In genomic region chr4:28443371-28443770, GRCh38 we compare ENCODE assay signal across 23 cellular contexts.
"Had no signal": no experiment of that assay in that cellular context is flagged by ENCODE, and none has a peak within 500 bp of the region (broad histone marks: within the 10 kb centered on the region; RNA-seq: fewer than 3 reads in every experiment).

No MANE protein-coding gene starts in this region.

- H3K4me1 Mint-ChIP-seq: activated CD4-positive, alpha-beta T cell treated with anti-CD3 and anti-CD28 coated beads, Interleukin-2, amount 10 ng/mL, durations not matched to agents 7 days and 5 days; T-cell had no signal

- H3K4me3 Mint-ChIP-seq: activated CD4-positive, alpha-beta memory T cell treated with anti-CD3 and anti-CD28 coated beads for 36 hours; activated CD4-positive, alpha-beta T cell treated with anti-CD3 and anti-CD28 coated beads, Interleukin-2, amount 10 ng/mL, durations not matched to agents 7 days and 5 days; activated naive CD4-positive, alpha-beta T cell treated with anti-CD3 and anti-CD28 coated beads for 36 hours; activated naive CD8-positive, alpha-beta T cell; activated T-cell treated with anti-CD3 and anti-CD28 coated beads, Interleukin-2, amount 50 U/mL, for 4 hours; T-cell had no signal

- H3K4me1 ChIP-seq: Peyer's patch, SJSA1 had no signal

- H3K4me3 ChIP-seq: cardiac muscle cell, Peyer's patch, SJSA1 had no signal

- H3K27ac ChIP-seq: brain microvascular endothelial cell, cardiac muscle cell, Peyer's patch, RWPE1, SJSA1 had no signal

- H3K36me3 ChIP-seq: brain microvascular endothelial cell, cardiac muscle cell, Peyer's patch, SJSA1 had no signal

- H3K9me3 ChIP-seq: Peyer's patch, SJSA1 had no signal

- DNase-seq: activated CD4-positive, alpha-beta memory T cell treated with anti-CD3 and anti-CD28 coated beads for 36 hours; activated CD4-positive, alpha-beta T cell treated with anti-CD3 and anti-CD28 coated beads, Interleukin-2, amount 10 ng/mL, durations not matched to agents 7 days and 5 days; activated CD4-positive, CD25-positive, alpha-beta regulatory T cell; activated CD8-positive, alpha-beta memory T cell treated with anti-CD3 and anti-CD28 coated beads for 24 hours; activated gamma-delta T cell; activated naive CD4-positive, alpha-beta T cell treated with anti-CD3 and anti-CD28 coated beads for 36 hours; activated T-cell treated with anti-CD3 and anti-CD28 coated beads, Interleukin-2, amount 50 U/mL, for 4 hours; brain microvascular endothelial cell; MM.1S; NCI-H146; NCI-H187 treated with DMSO at 0.1 percent for 48 hours; NCI-H2081 treated with DMSO at 0.1 percent for 48 hours; NCI-H446; NCI-H524; Peyer's patch; Right ventricle myocardium superior; T-cell; T-helper 2 cell; T1000 had no signal

- H3K27me3 ChIP-seq: brain microvascular endothelial cell, cardiac muscle cell, Peyer's patch, SJSA1 had no signal

- H3K27ac Mint-ChIP-seq: activated CD4-positive, alpha-beta memory T cell treated with anti-CD3 and anti-CD28 coated beads for 36 hours; activated CD4-positive, alpha-beta T cell treated with anti-CD3 and anti-CD28 coated beads, Interleukin-2, amount 10 ng/mL, durations not matched to agents 7 days and 5 days; activated naive CD4-positive, alpha-beta T cell treated with anti-CD3 and anti-CD28 coated beads for 36 hours; activated naive CD8-positive, alpha-beta T cell; T-cell had no signal

- H3K27me3 Mint-ChIP-seq: activated CD4-positive, alpha-beta memory T cell treated with anti-CD3 and anti-CD28 coated beads for 36 hours; activated CD4-positive, alpha-beta T cell treated with anti-CD3 and anti-CD28 coated beads, Interleukin-2, amount 10 ng/mL, durations not matched to agents 7 days and 5 days; activated naive CD8-positive, alpha-beta T cell; T-cell had no signal

- H3K36me3 Mint-ChIP-seq: activated CD4-positive, alpha-beta memory T cell treated with anti-CD3 and anti-CD28 coated beads for 36 hours; activated naive CD8-positive, alpha-beta T cell; T-cell had no signal
